ENCODE assay signal across 9 cellular contexts in genomic region chr1:941588-942383, GRCh38. TPM values are rescaled to one million over a fixed set of nuclear protein-coding genes. Genes with fewer than 3 reads are reported as not detected.
DNase-seq lines count a peak whose midpoint lies in the region; ATAC-seq and TF ChIP-seq lines count a peak whose summit lies in the region.
"Had no signal": no experiment of that assay in that cellular context is flagged by ENCODE, and none has a peak within 500 bp of the region (broad histone marks: within the 10 kb centered on the region; RNA-seq: fewer than 3 reads in every experiment).

No MANE protein-coding gene starts in this region.

- H3K4me2 ChIP-seq in smooth muscle cell, result peak overlapping the region; percentile 89

- no peak overlapping the region for H2AFZ ChIP-seq in smooth muscle cell (ENCODE audit: low read depth)

- peaks cover 18% of the 10 kb centered on the region for H4K20me1 ChIP-seq in smooth muscle cell (ENCODE audit: low read depth)

- H3K4me1 ChIP-seq in iPS-15b (ENCODE audit: control insufficient read depth, insufficient read depth, low read length) (peaks cover 4% of the 10 kb centered on the region), smooth muscle cell (ENCODE audit: low read depth) (peaks cover 21% of the 10 kb centered on the region)

- H3K4me3 ChIP-seq in astrocyte of the spinal cord (ENCODE audit: low read depth, low read length) (peak overlapping the region; percentile 37), iPS-15b (ENCODE audit: low read depth, low read length) (peak overlapping the region; percentile 49), smooth muscle cell (peak overlapping the region; percentile 47)

- H3K9me3 ChIP-seq in iPS-15b (ENCODE audit: control insufficient read depth, insufficient read depth, low read length) (no peaks in the 10 kb centered on the region), smooth muscle cell (replicated peaks; ENCODE audit: low read depth) (no peaks in the 10 kb centered on the region)

- no peak for TF ChIP-seq CTCF in GM13977 (IDR thresholded peaks at IDR 0.05; ENCODE audit: extremely low read depth, insufficient read depth, missing control alignments)
- no peak for TF ChIP-seq CTCF in astrocyte of the spinal cord (IDR thresholded peaks at IDR 0.05; ENCODE audit: low read depth, low read length)
- TF ChIP-seq CTCF in smooth muscle cell (IDR thresholded peaks at IDR 0.05; ENCODE audit: borderline replicate concordance, insufficient read depth, poor library complexity, severe bottlenecking), result no peak

- H3K27me3 ChIP-seq in iPS-15b (ENCODE audit: control insufficient read depth, insufficient read depth, low read length), result peaks cover 44% of the 10 kb centered on the region
- no peaks in the 10 kb centered on the region for H3K27me3 ChIP-seq in smooth muscle cell (ENCODE audit: low read depth)

- H3K9ac ChIP-seq in iPS-15b (ENCODE audit: low read depth, low read length), result no peak overlapping the region
- H3K9ac ChIP-seq in smooth muscle cell (ENCODE audit: low read depth), result no peak overlapping the region

- ATAC-seq in HG02759 (IDR thresholded peaks at IDR 0.05; ENCODE audit: unreplicated experiment), result no peak
- no peak for ATAC-seq in HG02981 (IDR thresholded peaks at IDR 0.05; ENCODE audit: unreplicated experiment)

- no peak overlapping the region for H3K27ac ChIP-seq in smooth muscle cell (ENCODE audit: low read depth)

- DNase-seq in ACHN (peak; percentile 44), GM13977 (ENCODE audit: low spot score) (peak; percentile 84), NCI-H748 (lab: John Stamatoyannopoulos, UW; ENCODE audit: unreplicated experiment) (peak; percentile 89), astrocyte of the spinal cord (ENCODE audit: low read depth, low spot score) (peak; percentile 94), smooth muscle cell (lab: John Stamatoyannopoulos, UW; ENCODE audit: unreplicated experiment) (peak; percentile 65)

- in situ Hi-C loops in ACHN (cut with HindIII; ENCODE audit: low pct_ligation_motif_present, low pct_unique_long_range_greater_than_20kb, low sequenced_read_pairs), result no loop called here
- in situ Hi-C loops in GM13977 (cut with MboI; ENCODE audit: low pct_unique_long_range_greater_than_20kb, low sequenced_read_pairs, unreplicated experiment), result no loop called here
- in situ Hi-C loops in astrocyte of the spinal cord (cut with HindIII; ENCODE audit: low sequenced_read_pairs), result no loop called here

- H3K36me3 ChIP-seq in iPS-15b (ENCODE audit: control insufficient read depth, insufficient read depth, low read length) (peaks cover 16% of the 10 kb centered on the region), smooth muscle cell (ENCODE audit: low read depth) (no peaks in the 10 kb centered on the region)

- under 1% methylated on average over 33 of the region's 98 CpGs for WGBS in smooth muscle cell (ENCODE audit: low lambda C conversion rate)

- peaks cover 12% of the 10 kb centered on the region for H3F3A ChIP-seq in smooth muscle cell (ENCODE audit: low read depth)

- H3K79me2 ChIP-seq in smooth muscle cell (ENCODE audit: low read depth), result no peaks in the 10 kb centered on the region

RNA-seq across cellular contexts. Expression of gene NOC2L, which starts 17.3 kb away (rescaled TPM):
- 34.5 and 38.9 TPM in 2 replicates for total RNA-seq in smooth muscle cell
- polyA plus RNA-seq in smooth muscle cell, result 64.0 and 76.3 TPM in 2 replicates

RNA-seq across cellular contexts. Expression of gene SAMD11, which starts 18.1 kb away (rescaled TPM):
- total RNA-seq in smooth muscle cell, result 7.5 and 18.0 TPM in 2 replicates
- polyA plus RNA-seq in smooth muscle cell, result 21.1 and 24.1 TPM in 2 replicates

RNA-seq across cellular contexts. Expression of gene KLHL17, which starts 18.6 kb away (rescaled TPM):
- 10.2 and 12.4 TPM in 2 replicates for total RNA-seq in smooth muscle cell
- polyA plus RNA-seq in smooth muscle cell, result 29.9 and 32.7 TPM in 2 replicates

RNA-seq across cellular contexts. Expression of gene PLEKHN1, which starts 24.5 kb away (rescaled TPM):
- total RNA-seq in smooth muscle cell, result 1.9 and 2.6 TPM in 2 replicates
- 5.2 and 9.6 TPM in 2 replicates for polyA plus RNA-seq in smooth muscle cell

RNA-seq across cellular contexts. Expression of gene PERM1, which starts 40.1 kb away (rescaled TPM):
- total RNA-seq in smooth muscle cell, result 0.22 TPM in 1 of 2 replicates, not detected in the other
- 2.6 and 3.1 TPM in 2 replicates for polyA plus RNA-seq in smooth muscle cell
- total RNA-seq: glomerular endothelial cell had no signal

Comparison
In these comparisons a context has a peak if more than half of its experiments do, and no peak if none do; other contexts are left out.
1. DNase-seq: peak in every context shown above with its lines; median percentile 94 in astrocyte of the spinal cord; 89 in NCI-H748; 84 in GM13977; 65 in smooth muscle cell; 44 in ACHN.